1 cellular context compared by ENCODE assay signal in genomic region chr14:41597647-41598046, GRCh38.
A peak's percentile ranks its signal among the peaks of the same experiment; 100 is the strongest.
TF ChIP-seq lines count a peak whose summit lies in the region.

No MANE protein-coding gene starts in this region.

TF ChIP-seq in K562, 482 proteins besides CTCF, POLR2A, EP300 and RAD21 (continued from another document):
- TF ChIP-seq MGA (IDR thresholded peaks at IDR 0.05), result no peak
- TF ChIP-seq ZNF57 (CRISPR knock-in tag; IDR thresholded peaks at IDR 0.05), result no peak
- no peak for TF ChIP-seq ARID3A (IDR thresholded peaks at IDR 0.05; ENCODE audit: borderline replicate concordance, low read depth, low read length)
- TF ChIP-seq MXD1 (CRISPR knock-in tag; IDR thresholded peaks at IDR 0.05; ENCODE audit: borderline replicate concordance, poor library complexity, severe bottlenecking), result no peak
- TF ChIP-seq MCM3 (IDR thresholded peaks at IDR 0.05), result no peak
- peak; percentile 72 for TF ChIP-seq MAFF (IDR thresholded peaks at IDR 0.05; ENCODE audit: low read length)
- TF ChIP-seq TCF7L2 (IDR thresholded peaks at IDR 0.05; ENCODE audit: low read depth, low read length), result no peak
- TF ChIP-seq RBFOX2 (IDR thresholded peaks at IDR 0.05; ENCODE audit: low read depth, low read length), result 0 out of 2 replicates have a peak, but pooled peaks have one; percentile 25
- TF ChIP-seq ZNF589 (CRISPR knock-in tag; IDR thresholded peaks at IDR 0.05; ENCODE audit: low read depth), result no peak
- TF ChIP-seq NBN (IDR thresholded peaks at IDR 0.05; ENCODE audit: low read depth), result no peak
- no peak for TF ChIP-seq RBM15 (IDR thresholded peaks at IDR 0.05; ENCODE audit: insufficient read depth, low read length)
- no peak for TF ChIP-seq HNRNPH1 (optimal IDR thresholded peaks at IDR 0.05; ENCODE audit: low read depth, low read length)
- no peak for TF ChIP-seq SMAD1 (IDR thresholded peaks at IDR 0.05; ENCODE audit: low read depth, low read length, partially characterized antibody)
- TF ChIP-seq E2F8 (IDR thresholded peaks at IDR 0.05; ENCODE audit: low read depth, partially characterized antibody), result peak; percentile 62
- TF ChIP-seq ZBTB33 (CRISPR knock-in tag; IDR thresholded peaks at IDR 0.05), result peak; percentile 35; the same call in 1 of the 2 replicates
- TF ChIP-seq E2F1 (CRISPR knock-in tag; IDR thresholded peaks at IDR 0.05), result no peak
- TF ChIP-seq MAFG (tag; conservative IDR thresholded peaks at IDR 0.05), result peak; percentile 85
- peak; percentile 95 for TF ChIP-seq BACH1 (tag; IDR thresholded peaks at IDR 0.05)
- TF ChIP-seq HMG20B (CRISPR knock-in tag; IDR thresholded peaks at IDR 0.05), result no peak
- no peak for TF ChIP-seq ATF7 (IDR thresholded peaks at IDR 0.05)
- TF ChIP-seq E2F6 (IDR thresholded peaks at IDR 0.05; ENCODE audit: borderline replicate concordance in 1 of 2, extremely low read depth in 1 of 2, insufficient read depth in 1 of 2, insufficient read length in 1 of 2, low read depth in 1 of 2, low read length in 1 of 2, poor library complexity in 1 of 2, severe bottlenecking in 1 of 2), result peak in 1 of 2 experiments; percentile 60
- TF ChIP-seq E2F3 (CRISPR knock-in tag; IDR thresholded peaks at IDR 0.05), result peak; percentile 90
- peak; percentile 79 for TF ChIP-seq MAFK (IDR thresholded peaks at IDR 0.05; ENCODE audit: low read length)
- peak; percentile 43 to 93 (median 81) for TF ChIP-seq YY1 (IDR thresholded peaks at IDR 0.05; ENCODE audit: borderline replicate concordance in 1 of 3, control insufficient read depth in 1 of 3, extremely low read depth in 1 of 3, insufficient read depth in 3 of 3, insufficient read length in 1 of 3, insufficient replicate concordance in 2 of 3, low read depth in 1 of 3, low read length in 2 of 3)
